8 cellular contexts compared by ENCODE assay signal in the genomic region with DNA sequence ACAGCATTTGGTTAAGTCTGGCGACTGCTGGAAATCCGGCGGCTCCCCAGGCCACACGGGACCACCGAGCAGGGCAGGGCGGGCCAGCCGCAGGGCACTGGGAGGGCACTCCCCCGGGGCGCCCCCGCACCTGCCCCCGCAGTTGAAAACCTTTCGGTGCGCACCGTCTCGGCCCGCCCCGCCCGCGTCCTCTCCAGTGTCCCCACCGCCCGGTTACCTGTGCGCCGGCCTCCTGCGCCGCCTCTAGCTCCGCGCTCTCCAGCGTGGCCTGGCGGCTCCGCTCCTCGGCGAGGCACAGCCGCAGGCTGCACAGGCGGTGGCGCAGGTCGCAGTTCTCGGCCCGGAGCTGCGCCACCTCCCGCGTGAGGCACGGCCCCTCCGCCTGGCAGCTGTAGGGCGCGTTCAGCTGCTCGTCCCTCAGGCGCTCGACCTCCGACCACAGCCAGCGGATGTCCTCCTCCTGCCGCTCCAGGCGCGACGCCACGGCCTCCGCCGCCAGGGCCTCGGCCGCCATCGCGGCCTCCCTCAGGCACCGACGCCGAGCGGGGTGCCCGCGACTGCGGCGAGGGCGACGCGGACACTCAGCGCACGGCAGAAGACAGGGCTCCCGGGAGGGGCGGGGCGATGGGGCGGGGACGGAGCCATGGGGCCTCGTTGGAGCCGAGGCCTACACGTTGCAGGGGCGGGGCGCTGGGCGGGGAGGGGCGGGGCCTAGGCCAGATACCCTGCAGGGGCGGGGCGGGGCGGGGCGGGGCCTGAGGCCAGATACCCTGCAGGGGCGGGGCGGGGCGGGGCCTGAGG. TPM values are rescaled to one million over a fixed set of nuclear protein-coding genes. Genes with fewer than 3 reads are reported as not detected.
A peak's percentile ranks its signal among the peaks of the same experiment; 100 is the strongest.
DNase-seq lines count a peak whose midpoint lies in the region; ATAC-seq, FAIRE-seq and TF ChIP-seq lines count a peak whose summit lies in the region.

Gene TARS3 (minus strand): TSS at position 600 of the 801 bp plus-strand sequence. CDS start 86 bp downstream, at position 514.

- H3K9me3 Mint-ChIP-seq in T-cell: no peaks in the 10 kb centered on the region

- H3K4me1 ChIP-seq in left ventricle myocardium inferior: peaks cover 20% of the 10 kb centered on the region
- no peaks in the 10 kb centered on the region for H3K4me1 ChIP-seq in psoas muscle
- no peaks in the 10 kb centered on the region for H3K4me1 ChIP-seq in urinary bladder (ENCODE audit: insufficient read depth)

- TF ChIP-seq CTCF in left ventricle myocardium inferior (IDR thresholded peaks at IDR 0.05; ENCODE audit: borderline replicate concordance): peak; percentile 39
- no peak for TF ChIP-seq CTCF in psoas muscle (IDR thresholded peaks at IDR 0.05)

- WGBS in psoas muscle, 3 donors: 1% methylated on average over 61 to 93 of the region's 93 CpGs
- under 1% methylated on average over 93 of the region's 93 CpGs for WGBS in urinary bladder

- peak; percentile 90 for DNase-seq in GM12891 (ENCODE audit: insufficient read length, low spot score)
- peak; percentile 96 for DNase-seq in NCI-H1105 (lab: John Stamatoyannopoulos, UW)
- peak; percentile 87 to 99 (median 96) for DNase-seq in T-cell
- DNase-seq in amniotic epithelial cell (ENCODE audit: low read depth): peak; percentile 67
- peak; percentile 98 for DNase-seq in left ventricle myocardium inferior
- peak; percentile 97 to 98 for DNase-seq in psoas muscle

- peaks cover 30 to 38% (median 36%) of the 10 kb centered on the region in 3 donors for H3K4me1 Mint-ChIP-seq in T-cell

- H3K27me3 ChIP-seq in left ventricle myocardium inferior (ENCODE audit: low read depth) (no peaks in the 10 kb centered on the region), psoas muscle (ENCODE audit: insufficient read depth in 3 of 3, low read length in 2 of 3) (no peaks in the 10 kb centered on the region)

- peak within 1 kb of the TSS; percentile 93 to 95 for H3K27ac Mint-ChIP-seq in T-cell

- intact Hi-C loops in left ventricle myocardium inferior (cut with micrococcal nuclease): no loop called here
- intact Hi-C loops in psoas muscle (cut with DNase I): no loop called here

- H3K9me3 ChIP-seq in left ventricle myocardium inferior (replicated peaks): no peaks in the 10 kb centered on the region
- H3K9me3 ChIP-seq in psoas muscle: no peaks in the 10 kb centered on the region

- peak; percentile 78 for TF ChIP-seq POLR2A in GM12891 (IDR thresholded peaks at IDR 0.05; ENCODE audit: low read depth, low read length)

- no peaks in the 10 kb centered on the region for H3K27me3 Mint-ChIP-seq in T-cell

- H3K36me3 Mint-ChIP-seq in T-cell: peaks cover 25% of the 10 kb centered on the region

- POLR2A ChIA-PET in T-cell (lab: Charles Lee): no interaction called here

- H3K4me3 ChIP-seq in left ventricle myocardium inferior (peak within 1 kb of the TSS; percentile 88), psoas muscle (peak within 1 kb of the TSS; percentile 73), urinary bladder (ENCODE audit: low read depth, low read length) (peak within 1 kb of the TSS; percentile 87)

- H3K4me3 Mint-ChIP-seq in T-cell: peak within 1 kb of the TSS; percentile 80 to 92 (median 85)

- peak; percentile 86 for ATAC-seq in HG02678 (IDR thresholded peaks at IDR 0.05; ENCODE audit: unreplicated experiment)
- ATAC-seq in T-cell (replicated peaks in 1 of 4): peak; percentile 90 to 91 (median 90)
- ATAC-seq in psoas muscle: peak; percentile 97 to 98 (median 98)

- H3K27ac ChIP-seq in left ventricle myocardium inferior (replicated peaks) (peak within 1 kb of the TSS; percentile 93), psoas muscle (peak within 1 kb of the TSS; percentile 92), urinary bladder (ENCODE audit: low read depth) (peak within 1 kb of the TSS; percentile 99)

- H3K36me3 ChIP-seq in left ventricle myocardium inferior (peaks cover 31% of the 10 kb centered on the region), psoas muscle (ENCODE audit: insufficient read depth in 1 of 2, low read depth in 1 of 2) (peaks cover 3 to 34% of the 10 kb centered on the region in 2 donors), urinary bladder (ENCODE audit: insufficient read depth) (no peaks in the 10 kb centered on the region)

- FAIRE-seq in GM12891 (lab: Jason Lieb, UNC): peak; percentile 94

- CTCF ChIA-PET in T-cell (lab: Charles Lee): interaction anchor here in 1 of 2 donors (0.8 kb wide), 1 partner anchor 82 kb away, joined by 4 read pairs; no protein-coding TSS in a partner anchor

TF ChIP-seq in GM12891, 5 proteins besides CTCF, POLR2A, EP300 and RAD21:
- TF ChIP-seq POLR2AphosphoS5 (IDR thresholded peaks at IDR 0.05; ENCODE audit: low read depth, low read length) (peak; percentile 64; the same call in 1 of the 2 replicates), TAF1 (IDR thresholded peaks at IDR 0.05; ENCODE audit: low read depth, low read length) (peak; percentile 73; the same call in 1 of the 2 replicates), PAX5 (IDR thresholded peaks at IDR 0.05; ENCODE audit: insufficient read depth, low read length, severe bottlenecking) (no peak), POU2F2 (IDR thresholded peaks at IDR 0.05; ENCODE audit: low read depth, low read length) (0 out of 2 replicates have a peak, but pooled peaks have one; percentile 11), SPI1 (IDR thresholded peaks at IDR 0.05; ENCODE audit: low read depth, low read length) (no peak)
TF ChIP-seq in GM12891: peak in this region for 3.

RNA-seq across cellular contexts. Expression of gene TARS3, which starts in this region (rescaled TPM):
- 2.2 TPM for polyA plus RNA-seq in GM12891 (2012; ENCODE audit: low read depth, missing spikeins)
- total RNA-seq in T-cell (10 to 100 TPM; 20.1 to 26.8 (median 25.5) TPM), left ventricle myocardium inferior (36.2 TPM), psoas muscle (10 to 100 TPM; 31.6 to 40.2 (median 35.7) TPM), urinary bladder (31.2 TPM)
- polyA plus RNA-seq in psoas muscle (10 to 100 TPM; 11.1 to 38.0 (median 21.1) TPM), urinary bladder (11.0 TPM)

Comparison
In these comparisons a context has a peak if more than half of its experiments do, and no peak if none do; other contexts are left out.
1. Peak in every context shown above with its lines: DNase-seq, ATAC-seq, H3K4me3 ChIP-seq and H3K27ac ChIP-seq.